ENCODE assay signal across 27 cellular contexts in the genomic region with DNA sequence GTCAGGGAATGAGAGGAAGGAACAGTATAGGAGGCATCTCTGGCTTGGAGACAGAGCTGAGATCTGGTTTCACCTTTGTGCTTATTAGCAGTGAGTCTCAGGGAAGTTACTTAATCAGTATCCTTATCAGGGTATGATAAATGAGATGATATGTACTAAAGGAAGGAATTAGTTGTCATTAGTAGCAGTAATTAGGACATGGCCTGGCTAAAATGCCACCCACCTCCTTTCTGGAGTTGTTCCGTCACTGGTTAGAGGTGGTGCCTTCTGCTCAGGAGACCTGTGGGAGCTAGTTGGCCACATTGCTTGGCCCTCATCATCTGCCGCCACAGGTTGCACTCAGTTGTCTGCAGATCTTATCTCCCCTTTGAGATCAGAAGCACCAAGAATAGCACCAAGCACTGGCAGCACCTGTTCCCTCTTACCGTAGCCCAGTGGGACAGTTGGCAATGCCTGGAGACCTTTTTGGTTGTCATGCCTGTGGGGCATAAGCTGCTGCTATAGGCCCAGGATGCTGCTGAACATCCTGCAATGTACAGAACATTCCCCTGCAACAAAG. TPM values are rescaled to one million over a fixed set of nuclear protein-coding genes. Genes with fewer than 3 reads are reported as not detected.
A peak's percentile ranks its signal among the peaks of the same experiment; 100 is the strongest.
DNase-seq lines count a peak whose midpoint lies in the region; ATAC-seq, FAIRE-seq and TF ChIP-seq lines count a peak whose summit lies in the region.
"Had no signal": no experiment of that assay in that cellular context is flagged by ENCODE, and none has a peak within 500 bp of the region (broad histone marks: within the 10 kb centered on the region; RNA-seq: fewer than 3 reads in every experiment).

No MANE protein-coding gene starts in this region.

- H2BK12ac ChIP-seq in H9 (ENCODE audit: insufficient read length, low read depth, low read length) = no peak overlapping the region

- no peak overlapping the region for H3K18ac ChIP-seq in H9 (ENCODE audit: insufficient read length, low read depth, low read length)

- H3K36me3 Mint-ChIP-seq in Caco-2 (ENCODE audit: insufficient read depth, unreplicated experiment) (peaks cover 45% of the 10 kb centered on the region), H9 (ENCODE audit: insufficient read depth in 1 of 3, low read depth in 3 of 3) (peaks cover 4 to 21% (median 16%) of the 10 kb centered on the region in 3 experiments; a peak in 6 of 7 replicates)

- H2AFZ ChIP-seq in H9 (ENCODE audit: low read length) = no peak overlapping the region
- H2AFZ ChIP-seq in osteoblast (ENCODE audit: low read length) = no peak overlapping the region

- H3K4me1 Mint-ChIP-seq in Caco-2 (ENCODE audit: low read depth, unreplicated experiment) = peaks cover 29% of the 10 kb centered on the region
- peaks cover 11 to 18% of the 10 kb centered on the region in 2 experiments for H3K4me1 Mint-ChIP-seq in H9

- H3K9me3 Mint-ChIP-seq in Caco-2 (ENCODE audit: unreplicated experiment) = no peaks in the 10 kb centered on the region
- H3K9me3 Mint-ChIP-seq in H9 = no peaks in the 10 kb centered on the region; a peak in 2 of 5 replicates
- H3K9me3 Mint-ChIP-seq: CD4-positive, alpha-beta T cell; HFFc6 had no signal

- TF ChIP-seq CTCF in Caco-2 (IDR thresholded peaks at IDR 0.05; ENCODE audit: insufficient read depth in 1 of 2, low read depth in 1 of 2, low read length in 1 of 2, severe bottlenecking in 1 of 2, unreplicated experiment in 1 of 2) (no peak), H9 (conservative IDR thresholded peaks at IDR 0.05) (no peak), osteoblast (IDR thresholded peaks at IDR 0.05; ENCODE audit: extremely low read depth, low read depth, low read length) (no peak), kidney (IDR thresholded peaks at IDR 0.05; ENCODE audit: borderline replicate concordance, extremely low read depth, insufficient read depth) (no peak), upper lobe of right lung (IDR thresholded peaks at IDR 0.05) (no peak)

- no peaks in the 10 kb centered on the region for H3K79me1 ChIP-seq in H9 (ENCODE audit: insufficient read depth, low read depth, low read length, poor library complexity, severe bottlenecking)

- FAIRE-seq in kidney (lab: Jason Lieb, UNC) = no peak
- FAIRE-seq: A204.1, GM12892, H54 had no signal

- H4K5ac ChIP-seq in H9 (ENCODE audit: insufficient read length, low read depth, low read length) = no peak overlapping the region

- H3K4me2 ChIP-seq in H9 (ENCODE audit: insufficient read depth, insufficient read length, low read length) (no peak overlapping the region), osteoblast (ENCODE audit: insufficient read depth, low read length) (no peak overlapping the region)
- H3K4me2 ChIP-seq: BLaER1 treated with 17β-estradiol and CSF1 and Interleukin-3, amounts not matched to agents 10 nM and 100 nM; SK-N-SH had no signal

- POLR2A ChIA-PET in Caco-2 (lab: Charles Lee) = interaction anchor here (0.6 kb wide), 1 partner anchor 14 kb away, joined by 7 read pairs; no protein-coding TSS in a partner anchor

- no peak overlapping the region for H2BK120ac ChIP-seq in H9 (ENCODE audit: low read depth, low read length, poor library complexity, severe bottlenecking)

- no peak for ATAC-seq in HG02588 (IDR thresholded peaks at IDR 0.05; ENCODE audit: unreplicated experiment)
- ATAC-seq in HG03139 (IDR thresholded peaks at IDR 0.05; ENCODE audit: unreplicated experiment) = no peak
- no peak for ATAC-seq in upper lobe of right lung

- H3K79me2 ChIP-seq in H9 (ENCODE audit: insufficient read depth, low read length) (no peaks in the 10 kb centered on the region), osteoblast (ENCODE audit: insufficient read depth, low read length) (peaks cover 22% of the 10 kb centered on the region)

- H3K4me3 ChIP-seq in Caco-2 (ENCODE audit: low read depth, low read length) (no peak overlapping the region), osteoblast (ENCODE audit: insufficient read depth, low read length) (no peak overlapping the region), kidney (ENCODE audit: low read length in 2 of 2) (no peak overlapping the region), upper lobe of right lung (no peak overlapping the region)
- H3K4me3 ChIP-seq: BLaER1 treated with 17β-estradiol and CSF1 and Interleukin-3, amounts not matched to agents 10 nM and 100 nM had no signal

- intact Hi-C loops in Caco-2 (cut with micrococcal nuclease; ENCODE audit: unreplicated experiment) (no loop called here), kidney (cut with DNase I) (no loop called here), upper lobe of right lung (cut with DNase I) (no loop called here)

- H3K23ac ChIP-seq in H9 (ENCODE audit: insufficient read length, low read depth, low read length) = no peak overlapping the region

- H3K4me3 Mint-ChIP-seq in Caco-2 (ENCODE audit: unreplicated experiment) (no peak overlapping the region), H9 (no peak overlapping the region)
- H3K4me3 Mint-ChIP-seq: CD4-positive, alpha-beta T cell; HFFc6 had no signal

- H3K27ac Mint-ChIP-seq in Caco-2 (ENCODE audit: unreplicated experiment) (peak overlapping the region; percentile 60), H9 (peak overlapping the region in 2 of 3 experiments; percentile 28 to 40; a peak in 2 of 7 replicates)
- H3K27ac Mint-ChIP-seq: CD4-positive, alpha-beta T cell; HFFc6 had no signal

- H3K27me3 ChIP-seq in Caco-2 (replicated peaks; ENCODE audit: control insufficient read depth, insufficient read depth, low read length) = no peaks in the 10 kb centered on the region
- no peaks in the 10 kb centered on the region for H3K27me3 ChIP-seq in H9 (ENCODE audit: insufficient read depth, low read length)
- no peaks in the 10 kb centered on the region for H3K27me3 ChIP-seq in osteoblast (ENCODE audit: insufficient read depth, low read length)
- no peaks in the 10 kb centered on the region for H3K27me3 ChIP-seq in upper lobe of right lung
- H3K27me3 ChIP-seq: BLaER1 treated with 17β-estradiol and CSF1 and Interleukin-3, amounts not matched to agents 10 nM and 100 nM had no signal

- H3K27ac ChIP-seq in H9 (ENCODE audit: insufficient read length, low read depth, low read length) = no peak overlapping the region
- no peak overlapping the region for H3K27ac ChIP-seq in osteoblast (ENCODE audit: low read depth, low read length)
- H3K27ac ChIP-seq in kidney (ENCODE audit: low read depth in 2 of 2, low read length in 2 of 2) = no peak overlapping the region
- H3K27ac ChIP-seq in upper lobe of right lung = no peak overlapping the region
- H3K27ac ChIP-seq: BLaER1 treated with 17β-estradiol and CSF1 and Interleukin-3, amounts not matched to agents 10 nM and 100 nM; HL-60 had no signal

- H2BK15ac ChIP-seq in H9 (ENCODE audit: low read depth, low read length) = no peak overlapping the region

- no peak overlapping the region for H4K91ac ChIP-seq in H9 (ENCODE audit: insufficient read length, low read depth, low read length)

- no peak overlapping the region for H3K9ac ChIP-seq in H9 (ENCODE audit: extremely low read depth, insufficient read length, low read length)
- no peak overlapping the region for H3K9ac ChIP-seq in kidney (ENCODE audit: low read length in 2 of 2)
- H3K9ac ChIP-seq: SK-N-SH had no signal

- H2BK20ac ChIP-seq in H9 (ENCODE audit: low read depth, low read length, poor library complexity, severe bottlenecking) = no peak overlapping the region

- no CpG with 5 or more reads among the region's 3 CpGs for WGBS in H9 (ENCODE audit: extremely low coverage, insufficient read length, low lambda C conversion rate)

- H4K20me1 ChIP-seq in H9 (ENCODE audit: control insufficient read depth, insufficient read depth, insufficient read length) (no peaks in the 10 kb centered on the region), osteoblast (ENCODE audit: insufficient read depth, low read length) (peaks cover 2% of the 10 kb centered on the region)

- H2BK5ac ChIP-seq in H9 (ENCODE audit: insufficient read length, low read length) = no peak overlapping the region

- no peaks in the 10 kb centered on the region for H3K27me3 Mint-ChIP-seq in Caco-2 (ENCODE audit: insufficient read depth, unreplicated experiment)
- H3K27me3 Mint-ChIP-seq in H9 (ENCODE audit: low read depth) = no peaks in the 10 kb centered on the region
- H3K27me3 Mint-ChIP-seq: CD4-positive, alpha-beta T cell had no signal

- H3K14ac ChIP-seq in H9 (ENCODE audit: insufficient read depth, low read length) = no peak overlapping the region

- DNase-seq in Caco-2 = no peak
- DNase-seq in H9 = no peak
- peak; percentile 81 for DNase-seq in cerebellar cortex (ENCODE audit: low spot score)
- peak; percentile 29 for DNase-seq in osteoblast (ENCODE audit: insufficient read length, low spot score, missing footprints)
- DNase-seq in kidney = no peak
- DNase-seq in upper lobe of right lung = no peak
- DNase-seq: AML-193; CD4-positive, alpha-beta T cell; COR-L47; DMS79 treated with DMSO at 0.1 percent for 48 hours; HFFc6; Karpas-422; NCI-H1092; NCI-H1417 treated with DMSO at 0.1 percent for 48 hours; NCI-H187 treated with DMSO at 0.1 percent for 48 hours; NCI-H446; NCI-H524 treated with DMSO at 0.1 percent for 48 hours; NCI-H774; SK-N-SH; SW 1271 had no signal

- no peak overlapping the region for H4K8ac ChIP-seq in H9 (replicated peaks; ENCODE audit: insufficient read length, low read depth, low read length)

- no peak overlapping the region for H3K56ac ChIP-seq in H9 (ENCODE audit: insufficient read length, low read depth, low read length)

- H3K4me1 ChIP-seq in Caco-2 (peaks cover 21% of the 10 kb centered on the region; the same call in 1 of the 2 replicates), H9 (ENCODE audit: insufficient read depth, low read length) (no peaks in the 10 kb centered on the region), osteoblast (ENCODE audit: insufficient read depth, low read length) (peaks cover 12% of the 10 kb centered on the region), kidney (ENCODE audit: control insufficient read depth in 1 of 2, insufficient read depth in 1 of 2, low read depth in 1 of 2, low read length in 2 of 2) (peaks cover 8 to 11% of the 10 kb centered on the region in 2 donors), upper lobe of right lung (peaks cover 7% of the 10 kb centered on the region)

- no peak overlapping the region for H3K4ac ChIP-seq in H9 (ENCODE audit: low read depth, low read length)

- H2AK5ac ChIP-seq in H9 (ENCODE audit: insufficient read length, low read length) = no peak overlapping the region

- no peaks in the 10 kb centered on the region for H3K9me3 ChIP-seq in Caco-2
- H3K9me3 ChIP-seq in H9 (ENCODE audit: control insufficient read depth, low read depth, low read length) = no peaks in the 10 kb centered on the region
- no peaks in the 10 kb centered on the region for H3K9me3 ChIP-seq in osteoblast (ENCODE audit: low read depth, low read length)
- H3K9me3 ChIP-seq in kidney (ENCODE audit: control insufficient read depth in 1 of 2, low read length in 2 of 2) = no peaks in the 10 kb centered on the region
- H3K9me3 ChIP-seq in upper lobe of right lung = no peaks in the 10 kb centered on the region
- H3K9me3 ChIP-seq: BLaER1 treated with 17β-estradiol and CSF1 and Interleukin-3, amounts not matched to agents 10 nM and 100 nM; SK-N-SH had no signal

- H3T11ph ChIP-seq in H9 (ENCODE audit: low read length) = no peak overlapping the region

- peaks cover 7% of the 10 kb centered on the region for H3K23me2 ChIP-seq in H9 (ENCODE audit: insufficient read length, low read depth, low read length, poor library complexity, severe bottlenecking)

- CTCF ChIA-PET in Caco-2 (lab: Charles Lee) = no interaction called here

- BruUV-seq in Caco-2 (replicated peaks; lab: Mats Ljungman, UMichigan) = no TSS peak

- H3K36me3 ChIP-seq in Caco-2 (ENCODE audit: control insufficient read depth, insufficient read depth, low read length) = no peaks in the 10 kb centered on the region; the same call in none of the 2 replicates
- peaks cover 19% of the 10 kb centered on the region for H3K36me3 ChIP-seq in osteoblast (ENCODE audit: insufficient read depth, low read length)
- peaks cover 6 to 14% of the 10 kb centered on the region in 2 donors for H3K36me3 ChIP-seq in kidney (ENCODE audit: control insufficient read depth in 1 of 2, insufficient read depth in 2 of 2, low read length in 2 of 2)
- H3K36me3 ChIP-seq in upper lobe of right lung = peaks cover 28% of the 10 kb centered on the region

RNA-seq across cellular contexts. Expression of gene GPATCH1, which starts 4.7 kb away (rescaled TPM):
- total RNA-seq in Caco-2 (2022) (16.1 and 17.1 TPM in 2 replicates), H9 (2021) (11.7 and 12.2 TPM in 2 replicates), osteoblast (5.6 and 6.2 TPM in 2 replicates), kidney (9.1 TPM), upper lobe of right lung (7.0 TPM)
- polyA plus RNA-seq in kidney (ENCODE audit: insufficient read depth, low read depth, low replicate concordance) = 4.3 TPM

RNA-seq across cellular contexts. Expression of gene RHPN2, which starts 21.0 kb away (rescaled TPM):
- total RNA-seq in Caco-2 (2022) (69.5 and 78.5 TPM in 2 replicates), H9 (2021) (29.1 and 29.2 TPM in 2 replicates), osteoblast (0.59 and 1.4 TPM in 2 replicates), kidney (50.3 TPM), upper lobe of right lung (9.7 TPM)
- 13.5 TPM for polyA plus RNA-seq in kidney (ENCODE audit: insufficient read depth, low read depth, low replicate concordance)

RNA-seq across cellular contexts. Expression of gene WDR88, which starts 46.3 kb away (rescaled TPM):
- total RNA-seq in Caco-2 (2022) (0.20 and 0.37 TPM in 2 replicates), H9 (2021) (not detected in 2 replicates), osteoblast (not detected in 2 replicates), kidney (not detected), upper lobe of right lung (not detected)
- polyA plus RNA-seq in kidney (ENCODE audit: insufficient read depth, low read depth, low replicate concordance) = not detected
- total RNA-seq: CD4-positive, alpha-beta T cell; HFFc6 had no signal
- polyA plus RNA-seq: SK-N-SH had no signal

Comparison
In these comparisons a context has a peak if more than half of its experiments do, and no peak if none do; other contexts are left out.
1. DNase-seq: peak in cerebellar cortex (single experiment) and osteoblast (single experiment); none in Caco-2 (0 of 2), H9 (single experiment), kidney (single experiment) and upper lobe of right lung (single experiment).